Comparison of ENCODE assay signal across 22 cellular contexts in genomic region chr7:129489491-129489890, GRCh38. TPM values are rescaled to one million over a fixed set of nuclear protein-coding genes. Genes with fewer than 3 reads are reported as not detected.
DNase-seq lines count a peak whose midpoint lies in the region; ATAC-seq, FAIRE-seq and TF ChIP-seq lines count a peak whose summit lies in the region.
"Had no signal": no experiment of that assay in that cellular context is flagged by ENCODE, and none has a peak within 500 bp of the region (broad histone marks: within the 10 kb centered on the region; RNA-seq: fewer than 3 reads in every experiment).

No MANE protein-coding gene starts in this region.

- DNase-seq in A549 (ENCODE audit: low read depth in 1 of 2, low spot score in 1 of 2), result no peak
- peak; percentile 68 for DNase-seq in H4 (ENCODE audit: low spot score)
- peak; percentile 66 for DNase-seq in adipocyte (ENCODE audit: low read depth)
- peak; percentile 75 for DNase-seq in hepatic stellate cell (ENCODE audit: low spot score)
- DNase-seq in OCI-M2 (lab: John Stamatoyannopoulos, UW; ENCODE audit: unreplicated experiment), result no peak
- no peak for DNase-seq in activated effector memory CD4-positive, alpha-beta T cell treated with Interleukin-2 at 50 U/mL for 16 hours
- DNase-seq in activated CD4-positive, alpha-beta T cell treated with anti-CD3 and anti-CD28 coated beads, Interleukin-2, amount 50 U/mL, for 48 hours, result no peak
- DNase-seq: Caco-2; GF-D8; heart right ventricle; kidney; NCI-H748 treated with DMSO at 0.1 percent for 48 hours; stimulated activated CD4-positive, alpha-beta T cell treated with anti-CD3 and anti-CD28 coated beads, Interleukin-4, amount 100 ng/mL, for 4 hours; SW 1271; thyroid gland had no signal

- H3K4me3 ChIP-seq in A549, result no peak overlapping the region
- H3K4me3 ChIP-seq in adipocyte (ENCODE audit: low read length), result no peak overlapping the region
- H3K4me3 ChIP-seq: heart right ventricle, neural progenitor cell, thyroid gland had no signal

- H3K27me3 ChIP-seq in adipocyte (replicated peaks; ENCODE audit: control insufficient read depth, insufficient read depth, low read length), result no peaks in the 10 kb centered on the region
- H3K27me3 ChIP-seq: heart right ventricle, neural progenitor cell, thyroid gland had no signal

- POLR2A ChIA-PET in A549 (lab: Yijun Ruan, JAX), result no interaction called here

- H3K36me3 ChIP-seq in adipocyte (ENCODE audit: control insufficient read depth, insufficient read depth, low read length, severe bottlenecking), result no peaks in the 10 kb centered on the region
- H3K36me3 ChIP-seq: thyroid gland had no signal

- H3K4me1 ChIP-seq in A549, result no peaks in the 10 kb centered on the region
- H3K4me1 ChIP-seq in adipocyte (ENCODE audit: control insufficient read depth, insufficient read depth, low read length), result peaks cover 8% of the 10 kb centered on the region
- H3K4me1 ChIP-seq: Caco-2, neural progenitor cell, thyroid gland had no signal

- H3K4me2 ChIP-seq in A549, result no peak overlapping the region
- H3K4me2 ChIP-seq: neural progenitor cell had no signal

- no peak overlapping the region for H3K9ac ChIP-seq in adipocyte (ENCODE audit: low read length)
- H3K9ac ChIP-seq: neural progenitor cell had no signal

- no peak overlapping the region for H3K27ac ChIP-seq in A549
- H3K27ac ChIP-seq: heart right ventricle, neural progenitor cell, thyroid gland, VCaP had no signal

- CTCF ChIA-PET in A549 (lab: Yijun Ruan, JAX), result interaction anchor here (0.7 kb wide), 2 partner anchors 12 to 122 kb away, joined by 3 read pairs; no protein-coding TSS in a partner anchor

- WGBS in A549 (ENCODE audit: missing lambda C conversion rate), result 48% methylated on average over 3 of the region's 3 CpGs

- TF ChIP-seq CTCF in A549 (IDR thresholded peaks at IDR 0.05), result no peak

- TF ChIP-seq RAD21 in A549 (conservative IDR thresholded peaks at IDR 0.05 in 1 of 2, IDR thresholded peaks at IDR 0.05 in 1 of 2), result no peak

- ATAC-seq in A549 (no peak), GM18861 (IDR thresholded peaks at IDR 0.05; ENCODE audit: unreplicated experiment) (no peak)
- ATAC-seq: activated T-helper 17 cell treated with anti-CD3 and anti-CD28 coated beads, Interleukin-2, amount 50 U/mL, for 72 hours; heart right ventricle; Panc1 had no signal

- FAIRE-seq in A549 (lab: Jason Lieb, UNC), result no peak
- FAIRE-seq: A204.1, kidney had no signal

- no peak for TF ChIP-seq POLR2A in A549 (IDR thresholded peaks at IDR 0.05; ENCODE audit: low read length)

- no peaks in the 10 kb centered on the region for H3K9me3 ChIP-seq in A549
- no peaks in the 10 kb centered on the region for H3K9me3 ChIP-seq in adipocyte (ENCODE audit: control insufficient read depth, low read length)
- H3K9me3 ChIP-seq: Caco-2, heart right ventricle, thyroid gland had no signal

- no peak for TF ChIP-seq EP300 in A549 (IDR thresholded peaks at IDR 0.05)

TF ChIP-seq in A549, 52 proteins besides CTCF, POLR2A, EP300 and RAD21:
- no peak for TF ChIP-seq POLR2AphosphoS2 (conservative IDR thresholded peaks at IDR 0.05; ENCODE audit: low read length)
- TF ChIP-seq ELK1 (IDR thresholded peaks at IDR 0.05; ENCODE audit: low read depth, low read length), result no peak
- TF ChIP-seq ZNF302 (CRISPR knock-in tag; IDR thresholded peaks at IDR 0.05), result no peak
- TF ChIP-seq HOXB13 (CRISPR knock-in tag; IDR thresholded peaks at IDR 0.05; ENCODE audit: low read depth), result 0 out of 2 replicates have a peak, but pooled peaks have one; percentile 26
- no peak for TF ChIP-seq RFX5 (IDR thresholded peaks at IDR 0.05)
- no peak for TF ChIP-seq MAX (IDR thresholded peaks at IDR 0.05)
- no peak for TF ChIP-seq TFCP2L1 (CRISPR knock-in tag; IDR thresholded peaks at IDR 0.05)
- TF ChIP-seq ZC3H11A (IDR thresholded peaks at IDR 0.05), result no peak
- no peak for TF ChIP-seq RARB (CRISPR knock-in tag; IDR thresholded peaks at IDR 0.05)

RNA-seq across cellular contexts. Expression of gene SMKR1, which starts 12.8 kb away (rescaled TPM):
- 12.0 and 12.2 TPM in 2 replicates for polyA plus RNA-seq in A549 (2011; rRNA removed)
- 10.2 and 11.9 TPM in 2 replicates for polyA plus RNA-seq in A549 (2012; cell fraction: cytosol; rRNA removed)
- polyA plus RNA-seq in A549 (2012; cell fraction: nucleus; rRNA removed), result 3.3 and 3.4 TPM in 2 replicates
- polyA plus RNA-seq in A549 (2017; fragmentation: RNase III; extraction: RNeasy Plus Mini Kit Qiagen cat#74134 plus additional on column Dnase treatment), result 13.2 to 15.2 TPM (median 13.6 TPM) in 3 replicates
- polyA minus RNA-seq in A549 (2011; rRNA and poly(A)+ RNA removed), result 1.2 and 1.9 TPM in 2 replicates
- total RNA-seq in H4 (2014; rRNA removed; shearing (Covaris generic)), result 0.25 and 1.0 TPM in 2 replicates
- total RNA-seq: Caco-2, epithelial cell of proximal tubule, heart right ventricle had no signal

RNA-seq across cellular contexts. Expression of gene STRIP2, which starts 55.3 kb away (rescaled TPM):
- polyA plus RNA-seq in A549 (2011; rRNA removed), result 4.9 and 6.5 TPM in 2 replicates
- 3.0 and 3.9 TPM in 2 replicates for polyA plus RNA-seq in A549 (2012; cell fraction: cytosol; rRNA removed)
- 8.0 and 8.9 TPM in 2 replicates for polyA plus RNA-seq in A549 (2012; cell fraction: nucleus; rRNA removed)
- polyA plus RNA-seq in A549 (2017; fragmentation: RNase III; extraction: RNeasy Plus Mini Kit Qiagen cat#74134 plus additional on column Dnase treatment), result 4.7 to 7.2 TPM (median 5.7 TPM) in 3 replicates
- 4.6 and 5.1 TPM in 2 replicates for polyA minus RNA-seq in A549 (2011; rRNA and poly(A)+ RNA removed)
- total RNA-seq in H4 (2014; rRNA removed; shearing (Covaris generic)), result 2.2 and 3.7 TPM in 2 replicates

Comparison
In these comparisons a context has a peak if more than half of its experiments do, and no peak if none do; other contexts are left out.
1. DNase-seq: peak in H4 (single experiment), adipocyte (single experiment) and hepatic stellate cell (single experiment); none in A549 (0 of 2), OCI-M2 (single experiment), activated effector memory CD4-positive, alpha-beta T cell treated with Interleukin-2 at 50 U/mL for 16 hours (single experiment) and activated CD4-positive, alpha-beta T cell treated with anti-CD3 and anti-CD28 coated beads, Interleukin-2, amount 50 U/mL, for 48 hours (0 of 2).